2 cellular contexts compared by ENCODE assay signal in the genomic region with DNA sequence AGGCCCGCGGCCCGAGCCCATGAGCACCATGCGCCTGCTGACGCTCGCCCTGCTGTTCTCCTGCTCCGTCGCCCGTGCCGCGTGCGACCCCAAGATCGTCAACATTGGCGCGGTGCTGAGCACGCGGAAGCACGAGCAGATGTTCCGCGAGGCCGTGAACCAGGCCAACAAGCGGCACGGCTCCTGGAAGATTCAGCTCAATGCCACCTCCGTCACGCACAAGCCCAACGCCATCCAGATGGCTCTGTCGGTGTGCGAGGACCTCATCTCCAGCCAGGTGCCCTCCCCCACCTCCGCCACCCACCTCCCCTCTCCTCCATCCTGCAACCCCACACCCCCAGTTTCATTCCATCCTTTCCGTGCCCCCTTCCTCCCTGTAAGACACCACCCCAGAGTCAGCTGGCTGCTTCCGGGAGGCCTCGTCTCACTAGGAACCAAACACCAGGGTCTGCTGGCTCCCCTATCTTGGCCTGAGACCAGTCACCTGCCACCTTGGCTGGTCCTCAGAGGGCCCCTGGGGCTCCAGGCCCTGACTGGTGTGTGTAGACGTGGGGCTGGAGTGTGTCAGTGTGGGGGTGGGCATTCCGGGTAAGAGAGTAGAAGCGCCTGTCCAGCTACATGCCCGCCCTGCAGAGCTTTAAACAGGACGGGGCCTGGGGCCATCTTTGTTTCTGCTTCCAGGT.
TF ChIP-seq lines count a peak whose summit lies in the region.

No MANE protein-coding gene starts in this region.

TF ChIP-seq in IMR-90, 13 proteins besides CTCF, POLR2A, EP300 and RAD21:
- TF ChIP-seq NFE2L2 (IDR thresholded peaks at IDR 0.05; ENCODE audit: low read depth, low read length) (no peak), MXI1 (IDR thresholded peaks at IDR 0.05; ENCODE audit: borderline replicate concordance, low read depth, low read length) (peak; percentile 0; the same call in 1 of the 2 replicates)

TF ChIP-seq in HepG2, 621 proteins besides CTCF, POLR2A, EP300 and RAD21:
- no peak for TF ChIP-seq ZNF232 (CRISPR knock-in tag; IDR thresholded peaks at IDR 0.05; ENCODE audit: borderline replicate concordance)
